In genomic region chr20:6030453-6031080, GRCh38 we compare ENCODE assay signal across 1 cellular context.
TF ChIP-seq lines count a peak whose summit lies in the region.

No MANE protein-coding gene starts in this region.

TF ChIP-seq in HepG2, 621 proteins besides CTCF, POLR2A, EP300 and RAD21 (continues in another document):
- TF ChIP-seq, protein P1, sequence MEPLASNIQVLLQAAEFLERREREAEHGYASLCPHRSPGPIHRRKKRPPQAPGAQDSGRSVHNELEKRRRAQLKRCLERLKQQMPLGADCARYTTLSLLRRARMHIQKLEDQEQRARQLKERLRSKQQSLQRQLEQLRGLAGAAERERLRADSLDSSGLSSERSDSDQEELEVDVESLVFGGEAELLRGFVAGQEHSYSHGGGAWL (CRISPR knock-in tag; IDR thresholded peaks at IDR 0.05) = no peak
- TF ChIP-seq ERF (CRISPR knock-in tag; IDR thresholded peaks at IDR 0.05) (no peak), ZBTB14 (CRISPR knock-in tag; IDR thresholded peaks at IDR 0.05) (no peak), RBM22 (optimal IDR thresholded peaks at IDR 0.05; ENCODE audit: low read length) (peak; percentile 26), MXD4 (CRISPR knock-in tag; IDR thresholded peaks at IDR 0.05) (no peak), FOSL2 (CRISPR knock-in tag; IDR thresholded peaks at IDR 0.05) (no peak), SRSF4 (IDR thresholded peaks at IDR 0.05; ENCODE audit: low read depth, low read length, poor library complexity, severe bottlenecking) (no peak), ZSCAN20 (CRISPR knock-in tag; IDR thresholded peaks at IDR 0.05; ENCODE audit: borderline replicate concordance) (no peak), ZNF75D (CRISPR knock-in tag; IDR thresholded peaks at IDR 0.05; ENCODE audit: borderline replicate concordance) (no peak), MBNL3 (CRISPR knock-in tag; conservative IDR thresholded peaks at IDR 0.05) (no peak), KLF6 (CRISPR knock-in tag; IDR thresholded peaks at IDR 0.05) (no peak), SP140L (CRISPR knock-in tag; IDR thresholded peaks at IDR 0.05; ENCODE audit: borderline replicate concordance) (no peak), ZNF513 (CRISPR knock-in tag; conservative IDR thresholded peaks at IDR 0.05) (no peak), ZNF446 (CRISPR knock-in tag; IDR thresholded peaks at IDR 0.05) (no peak), REXO4 (CRISPR knock-in tag; IDR thresholded peaks at IDR 0.05; ENCODE audit: borderline replicate concordance) (no peak), ZNF367 (CRISPR knock-in tag; IDR thresholded peaks at IDR 0.05; ENCODE audit: borderline replicate concordance) (0 out of 2 replicates have a peak, but pooled peaks have one; percentile 44), GATAD1 (CRISPR knock-in tag; IDR thresholded peaks at IDR 0.05) (no peak), SUZ12 (IDR thresholded peaks at IDR 0.05; ENCODE audit: low read depth, low read length) (no peak), ATF3 (CRISPR knock-in tag; IDR thresholded peaks at IDR 0.05) (no peak), SMARCE1 (IDR thresholded peaks at IDR 0.05; ENCODE audit: borderline replicate concordance) (no peak), KDM4B (CRISPR knock-in tag; IDR thresholded peaks at IDR 0.05) (no peak), ZNF790 (CRISPR knock-in tag; IDR thresholded peaks at IDR 0.05; ENCODE audit: borderline replicate concordance) (no peak), MAF1 (CRISPR knock-in tag; IDR thresholded peaks at IDR 0.05; ENCODE audit: borderline replicate concordance) (no peak), ZBTB44 (CRISPR knock-in tag; IDR thresholded peaks at IDR 0.05) (no peak), ZNF263 (CRISPR knock-in tag; IDR thresholded peaks at IDR 0.05) (0 out of 2 replicates have a peak, but pooled peaks have one; percentile 42), NR2F6 (IDR thresholded peaks at IDR 0.05) (no peak), NR2F6 (CRISPR knock-in tag; IDR thresholded peaks at IDR 0.05) (no peak), ZNF816 (CRISPR knock-in tag; IDR thresholded peaks at IDR 0.05; ENCODE audit: borderline replicate concordance) (no peak), GFI1 (CRISPR knock-in tag; IDR thresholded peaks at IDR 0.05; ENCODE audit: borderline replicate concordance) (no peak), GRHL1 (CRISPR knock-in tag; conservative IDR thresholded peaks at IDR 0.05) (no peak), NR2F1 (CRISPR knock-in tag; IDR thresholded peaks at IDR 0.05) (no peak), ZNF652 (CRISPR knock-in tag; IDR thresholded peaks at IDR 0.05; ENCODE audit: borderline replicate concordance, low read depth) (no peak), ARHGAP35 (CRISPR knock-in tag; IDR thresholded peaks at IDR 0.05; ENCODE audit: borderline replicate concordance) (no peak)
- TF ChIP-seq, protein P2, sequence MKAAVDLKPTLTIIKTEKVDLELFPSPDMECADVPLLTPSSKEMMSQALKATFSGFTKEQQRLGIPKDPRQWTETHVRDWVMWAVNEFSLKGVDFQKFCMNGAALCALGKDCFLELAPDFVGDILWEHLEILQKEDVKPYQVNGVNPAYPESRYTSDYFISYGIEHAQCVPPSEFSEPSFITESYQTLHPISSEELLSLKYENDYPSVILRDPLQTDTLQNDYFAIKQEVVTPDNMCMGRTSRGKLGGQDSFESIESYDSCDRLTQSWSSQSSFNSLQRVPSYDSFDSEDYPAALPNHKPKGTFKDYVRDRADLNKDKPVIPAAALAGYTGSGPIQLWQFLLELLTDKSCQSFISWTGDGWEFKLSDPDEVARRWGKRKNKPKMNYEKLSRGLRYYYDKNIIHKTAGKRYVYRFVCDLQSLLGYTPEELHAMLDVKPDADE (CRISPR knock-in tag; IDR thresholded peaks at IDR 0.05) = no peak
- TF ChIP-seq, protein P3, sequence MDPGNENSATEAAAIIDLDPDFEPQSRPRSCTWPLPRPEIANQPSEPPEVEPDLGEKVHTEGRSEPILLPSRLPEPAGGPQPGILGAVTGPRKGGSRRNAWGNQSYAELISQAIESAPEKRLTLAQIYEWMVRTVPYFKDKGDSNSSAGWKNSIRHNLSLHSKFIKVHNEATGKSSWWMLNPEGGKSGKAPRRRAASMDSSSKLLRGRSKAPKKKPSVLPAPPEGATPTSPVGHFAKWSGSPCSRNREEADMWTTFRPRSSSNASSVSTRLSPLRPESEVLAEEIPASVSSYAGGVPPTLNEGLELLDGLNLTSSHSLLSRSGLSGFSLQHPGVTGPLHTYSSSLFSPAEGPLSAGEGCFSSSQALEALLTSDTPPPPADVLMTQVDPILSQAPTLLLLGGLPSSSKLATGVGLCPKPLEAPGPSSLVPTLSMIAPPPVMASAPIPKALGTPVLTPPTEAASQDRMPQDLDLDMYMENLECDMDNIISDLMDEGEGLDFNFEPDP (CRISPR knock-in tag; conservative IDR thresholded peaks at IDR 0.05) = 0 out of 2 replicates have a peak, but pooled peaks have one; percentile 32
- TF ChIP-seq, protein P4, sequence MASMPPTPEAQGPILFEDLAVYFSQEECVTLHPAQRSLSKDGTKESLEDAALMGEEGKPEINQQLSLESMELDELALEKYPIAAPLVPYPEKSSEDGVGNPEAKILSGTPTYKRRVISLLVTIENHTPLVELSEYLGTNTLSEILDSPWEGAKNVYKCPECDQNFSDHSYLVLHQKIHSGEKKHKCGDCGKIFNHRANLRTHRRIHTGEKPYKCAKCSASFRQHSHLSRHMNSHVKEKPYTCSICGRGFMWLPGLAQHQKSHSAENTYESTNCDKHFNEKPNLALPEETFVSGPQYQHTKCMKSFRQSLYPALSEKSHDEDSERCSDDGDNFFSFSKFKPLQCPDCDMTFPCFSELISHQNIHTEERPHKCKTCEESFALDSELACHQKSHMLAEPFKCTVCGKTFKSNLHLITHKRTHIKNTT (CRISPR knock-in tag; IDR thresholded peaks at IDR 0.05) = no peak
- TF ChIP-seq, protein P5, sequence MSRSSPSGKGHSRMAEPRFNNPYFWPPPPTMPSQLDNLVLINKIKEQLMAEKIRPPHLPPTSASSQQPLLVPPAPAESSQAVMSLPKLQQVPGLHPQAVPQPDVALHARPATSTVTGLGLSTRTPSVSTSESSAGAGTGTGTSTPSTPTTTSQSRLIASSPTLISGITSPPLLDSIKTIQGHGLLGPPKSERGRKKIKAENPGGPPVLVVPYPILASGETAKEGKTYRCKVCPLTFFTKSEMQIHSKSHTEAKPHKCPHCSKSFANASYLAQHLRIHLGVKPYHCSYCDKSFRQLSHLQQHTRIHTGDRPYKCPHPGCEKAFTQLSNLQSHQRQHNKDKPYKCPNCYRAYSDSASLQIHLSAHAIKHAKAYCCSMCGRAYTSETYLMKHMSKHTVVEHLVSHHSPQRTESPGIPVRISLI (CRISPR knock-in tag; IDR thresholded peaks at IDR 0.05; ENCODE audit: borderline replicate concordance) = peak; percentile 56; the same call in 1 of the 2 replicates
- TF ChIP-seq, protein P6, sequence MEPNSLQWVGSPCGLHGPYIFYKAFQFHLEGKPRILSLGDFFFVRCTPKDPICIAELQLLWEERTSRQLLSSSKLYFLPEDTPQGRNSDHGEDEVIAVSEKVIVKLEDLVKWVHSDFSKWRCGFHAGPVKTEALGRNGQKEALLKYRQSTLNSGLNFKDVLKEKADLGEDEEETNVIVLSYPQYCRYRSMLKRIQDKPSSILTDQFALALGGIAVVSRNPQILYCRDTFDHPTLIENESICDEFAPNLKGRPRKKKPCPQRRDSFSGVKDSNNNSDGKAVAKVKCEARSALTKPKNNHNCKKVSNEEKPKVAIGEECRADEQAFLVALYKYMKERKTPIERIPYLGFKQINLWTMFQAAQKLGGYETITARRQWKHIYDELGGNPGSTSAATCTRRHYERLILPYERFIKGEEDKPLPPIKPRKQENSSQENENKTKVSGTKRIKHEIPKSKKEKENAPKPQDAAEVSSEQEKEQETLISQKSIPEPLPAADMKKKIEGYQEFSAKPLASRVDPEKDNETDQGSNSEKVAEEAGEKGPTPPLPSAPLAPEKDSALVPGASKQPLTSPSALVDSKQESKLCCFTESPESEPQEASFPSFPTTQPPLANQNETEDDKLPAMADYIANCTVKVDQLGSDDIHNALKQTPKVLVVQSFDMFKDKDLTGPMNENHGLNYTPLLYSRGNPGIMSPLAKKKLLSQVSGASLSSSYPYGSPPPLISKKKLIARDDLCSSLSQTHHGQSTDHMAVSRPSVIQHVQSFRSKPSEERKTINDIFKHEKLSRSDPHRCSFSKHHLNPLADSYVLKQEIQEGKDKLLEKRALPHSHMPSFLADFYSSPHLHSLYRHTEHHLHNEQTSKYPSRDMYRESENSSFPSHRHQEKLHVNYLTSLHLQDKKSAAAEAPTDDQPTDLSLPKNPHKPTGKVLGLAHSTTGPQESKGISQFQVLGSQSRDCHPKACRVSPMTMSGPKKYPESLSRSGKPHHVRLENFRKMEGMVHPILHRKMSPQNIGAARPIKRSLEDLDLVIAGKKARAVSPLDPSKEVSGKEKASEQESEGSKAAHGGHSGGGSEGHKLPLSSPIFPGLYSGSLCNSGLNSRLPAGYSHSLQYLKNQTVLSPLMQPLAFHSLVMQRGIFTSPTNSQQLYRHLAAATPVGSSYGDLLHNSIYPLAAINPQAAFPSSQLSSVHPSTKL (CRISPR knock-in tag; IDR thresholded peaks at IDR 0.05) = 0 out of 2 replicates have a peak, but pooled peaks have one; percentile 13
- TF ChIP-seq, protein P7, sequence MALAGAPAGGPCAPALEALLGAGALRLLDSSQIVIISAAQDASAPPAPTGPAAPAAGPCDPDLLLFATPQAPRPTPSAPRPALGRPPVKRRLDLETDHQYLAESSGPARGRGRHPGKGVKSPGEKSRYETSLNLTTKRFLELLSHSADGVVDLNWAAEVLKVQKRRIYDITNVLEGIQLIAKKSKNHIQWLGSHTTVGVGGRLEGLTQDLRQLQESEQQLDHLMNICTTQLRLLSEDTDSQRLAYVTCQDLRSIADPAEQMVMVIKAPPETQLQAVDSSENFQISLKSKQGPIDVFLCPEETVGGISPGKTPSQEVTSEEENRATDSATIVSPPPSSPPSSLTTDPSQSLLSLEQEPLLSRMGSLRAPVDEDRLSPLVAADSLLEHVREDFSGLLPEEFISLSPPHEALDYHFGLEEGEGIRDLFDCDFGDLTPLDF (CRISPR knock-in tag; IDR thresholded peaks at IDR 0.05) = no peak
- TF ChIP-seq, protein P8, sequence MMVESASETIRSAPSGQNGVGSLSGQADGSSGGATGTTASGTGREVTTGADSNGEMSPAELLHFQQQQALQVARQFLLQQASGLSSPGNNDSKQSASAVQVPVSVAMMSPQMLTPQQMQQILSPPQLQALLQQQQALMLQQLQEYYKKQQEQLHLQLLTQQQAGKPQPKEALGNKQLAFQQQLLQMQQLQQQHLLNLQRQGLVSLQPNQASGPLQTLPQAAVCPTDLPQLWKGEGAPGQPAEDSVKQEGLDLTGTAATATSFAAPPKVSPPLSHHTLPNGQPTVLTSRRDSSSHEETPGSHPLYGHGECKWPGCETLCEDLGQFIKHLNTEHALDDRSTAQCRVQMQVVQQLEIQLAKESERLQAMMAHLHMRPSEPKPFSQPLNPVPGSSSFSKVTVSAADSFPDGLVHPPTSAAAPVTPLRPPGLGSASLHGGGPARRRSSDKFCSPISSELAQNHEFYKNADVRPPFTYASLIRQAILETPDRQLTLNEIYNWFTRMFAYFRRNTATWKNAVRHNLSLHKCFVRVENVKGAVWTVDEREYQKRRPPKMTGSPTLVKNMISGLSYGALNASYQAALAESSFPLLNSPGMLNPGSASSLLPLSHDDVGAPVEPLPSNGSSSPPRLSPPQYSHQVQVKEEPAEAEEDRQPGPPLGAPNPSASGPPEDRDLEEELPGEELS (CRISPR knock-in tag; IDR thresholded peaks at IDR 0.05) = no peak
